In genomic region chr10:11147723-11148122, GRCh38 we compare ENCODE assay signal across 11 cellular contexts.
A peak's percentile ranks its signal among the peaks of the same experiment; 100 is the strongest.
DNase-seq lines count a peak whose midpoint lies in the region; ATAC-seq, FAIRE-seq and TF ChIP-seq lines count a peak whose summit lies in the region.
"Had no signal": no experiment of that assay in that cellular context is flagged by ENCODE, and none has a peak within 500 bp of the region (broad histone marks: within the 10 kb centered on the region; RNA-seq: fewer than 3 reads in every experiment).

No MANE protein-coding gene starts in this region.

- H2AFZ ChIP-seq in GM12878 (ENCODE audit: control insufficient read depth, low read depth, low read length), result peak overlapping the region; percentile 74

- WGBS in GM12878 (ENCODE audit: insufficient coverage, insufficient replicate concordance, low lambda C conversion rate, missing lambda C conversion rate), result 26% methylated on average over 9 of the region's 9 CpGs
- 13 to 56% (median 31%) methylated on average over 9 of the region's 9 CpGs for WGBS in spleen, 5 donors

- no TSS peak for BruUV-seq in GM12878 (replicated peaks; lab: Mats Ljungman, UMichigan)

- POLR2A ChIA-PET in GM12878 (lab: Charles Lee), result interaction anchor here (1.1 to 1.5 kb wide), 2 partner anchors 27 to 99 kb away, joined by 3 read pairs; no protein-coding TSS in a partner anchor

- H3K9ac ChIP-seq in GM12878 (ENCODE audit: control insufficient read depth, insufficient read depth, low read length), result no peak overlapping the region

- SMC1A ChIA-PET in GM12878 (lab: Charles Lee; ENCODE audit: uncharacterized antibody, unreplicated experiment), result interaction anchor here (0.9 to 9.5 kb wide), 6 partner anchors 12 to 123 kb away, joined by 3 to 99 read pairs (median 20); no protein-coding TSS in a partner anchor

- no peak overlapping the region for H3K4me3 ChIP-seq in MG63
- H3K4me3 ChIP-seq in GM12878, result no peak overlapping the region
- H3K4me3 ChIP-seq in spleen, result peak overlapping the region in 1 of 8 donors; percentile 22
- H3K4me3 ChIP-seq: coronary artery had no signal

- H3K4me1 ChIP-seq in GM12878 (ENCODE audit: control insufficient read depth, insufficient read depth, low read length) (peaks cover 17% of the 10 kb centered on the region), spleen (peaks cover 30 to 95% (median 78%) of the 10 kb centered on the region in 6 donors)

- TF ChIP-seq POLR2A in GM12878 (IDR thresholded peaks at IDR 0.05; ENCODE audit: low read depth, low read length) (no peak), spleen (IDR thresholded peaks at IDR 0.05) (no peak)

- in situ Hi-C loops in GM12878 (cut with MboI), result no loop called here

- H3K36me3 ChIP-seq in MG63 (no peaks in the 10 kb centered on the region), GM12878 (ENCODE audit: control insufficient read depth in 2 of 2, insufficient read depth in 2 of 2, low read length in 1 of 2) (no peaks in the 10 kb centered on the region), spleen (no peaks in the 10 kb centered on the region)

- 0 out of 2 replicates have a peak overlapping the region, but pooled peaks have one; percentile 30 for H3K4me2 ChIP-seq in GM12878 (ENCODE audit: control insufficient read depth, insufficient read depth)

- H3K9me3 ChIP-seq in MG63 (no peaks in the 10 kb centered on the region), GM12878 (replicated peaks; ENCODE audit: control insufficient read depth, insufficient read depth, low read length) (no peaks in the 10 kb centered on the region), spleen (no peaks in the 10 kb centered on the region)

- H3K27me3 ChIP-seq in MG63, result no peaks in the 10 kb centered on the region
- H3K27me3 ChIP-seq in GM12878 (replicated peaks in 1 of 2; ENCODE audit: control insufficient read depth in 2 of 2, insufficient read depth in 2 of 2, low read length in 1 of 2), result no peaks in the 10 kb centered on the region
- no peaks in the 10 kb centered on the region for H3K27me3 ChIP-seq in spleen (replicated peaks in 1 of 7)

- intact Hi-C loops in GM12878 (cut with micrococcal nuclease; ENCODE audit: unreplicated experiment), result no loop called here
- intact Hi-C loops in spleen (cut with DNase I; ENCODE audit: low total_unique reads), result no loop called here

- DNase-seq in SIG-M5 treated with dmso at 0.1 percent for 504 hours (lab: John Stamatoyannopoulos, UW; ENCODE audit: unreplicated experiment), result peak; percentile 38
- DNase-seq in SIG-M5 (lab: John Stamatoyannopoulos, UW), result no peak
- DNase-seq in MG63, result peak; percentile 10
- DNase-seq in GM12878 (ENCODE audit: low read depth, low spot score), result no peak
- peak; percentile 83 for DNase-seq in spleen
- no peak for DNase-seq in effector CD4-positive, alpha-beta T cell
- no peak for DNase-seq in 8988T
- DNase-seq: stimulated activated CD4-positive, alpha-beta T cell treated with anti-CD3 and anti-CD28 coated beads, Interleukin-4, amount 100 ng/mL, for 24 hours; T1000 had no signal

- RAD21 ChIA-PET in GM12878 (lab: Charles Lee; ENCODE audit: unreplicated experiment), result interaction anchor here (1.3 to 5.1 kb wide), 2 partner anchors 17 to 21 kb away, joined by 3 to 57 read pairs; no protein-coding TSS in a partner anchor

- ATAC-seq in GM12878 (peak; percentile 58), GM21526 (IDR thresholded peaks at IDR 0.05; ENCODE audit: low FRiP score, unreplicated experiment) (no peak)

- H3K27ac ChIP-seq in GM12878 (ENCODE audit: control insufficient read depth, insufficient read depth) (no peak overlapping the region), spleen (peak overlapping the region; percentile 1 to 85 (median 77))
- H3K27ac ChIP-seq: coronary artery had no signal

- peak in 1 of 3 experiments; percentile 28; a peak in 2 of 6 replicates for TF ChIP-seq CTCF in GM12878 (IDR thresholded peaks at IDR 0.05 in 2 of 3, conservative IDR thresholded peaks at IDR 0.05 in 1 of 3; ENCODE audit: control insufficient read depth in 2 of 3, extremely low read depth in 1 of 3, insufficient read depth in 1 of 3, low read depth in 3 of 3, low read length in 3 of 3)
- peak in 6 of 11 experiments; percentile 18 to 48 (median 38) for TF ChIP-seq CTCF in spleen (IDR thresholded peaks at IDR 0.05 in 8 of 11, conservative IDR thresholded peaks at IDR 0.05 in 3 of 11)

- no peaks in the 10 kb centered on the region for H3K79me2 ChIP-seq in GM12878 (ENCODE audit: control insufficient read depth, insufficient read depth, low read length)

- no peak for FAIRE-seq in GM12878 (lab: Jason Lieb, UNC)

- CTCF ChIA-PET in GM12878 (lab: Yijun Ruan, JAX), result interaction anchor here (1.1 to 5.1 kb wide), 3 partner anchors 11 to 123 kb away, joined by 3 to 39 read pairs (median 19); no protein-coding TSS in a partner anchor

- H4K20me1 ChIP-seq in GM12878 (ENCODE audit: control insufficient read depth, insufficient read depth), result no peaks in the 10 kb centered on the region

- TF ChIP-seq RAD21 in GM12878 (IDR thresholded peaks at IDR 0.05; ENCODE audit: insufficient read depth, low read depth, low read length), result no peak

- no peak for TF ChIP-seq EP300 in GM12878 (IDR thresholded peaks at IDR 0.05; ENCODE audit: borderline replicate concordance in 1 of 2, control insufficient read depth in 1 of 2, low read depth in 2 of 2, low read length in 2 of 2)

TF ChIP-seq in GM12878, 131 proteins besides CTCF, POLR2A, EP300 and RAD21:
- TF ChIP-seq RUNX3 (IDR thresholded peaks at IDR 0.05; ENCODE audit: low read length), result peak; percentile 28; the same call in 1 of the 2 replicates
- peak; percentile 23; the same call in 1 of the 3 replicates for TF ChIP-seq POU2F2 (IDR thresholded peaks at IDR 0.05; ENCODE audit: borderline replicate concordance, low read depth, low read length)
- no peak for TF ChIP-seq ZNF274 (IDR thresholded peaks at IDR 0.05; ENCODE audit: insufficient read depth, insufficient read length)
- TF ChIP-seq NKRF (conservative IDR thresholded peaks at IDR 0.05), result no peak
- TF ChIP-seq ESRRA (IDR thresholded peaks at IDR 0.05; ENCODE audit: low read length), result no peak

Comparison
In these comparisons a context has a peak if more than half of its experiments do, and no peak if none do; other contexts are left out.
1. DNase-seq: peak in SIG-M5 treated with dmso at 0.1 percent for 504 hours (single experiment), MG63 (single experiment) and spleen (single experiment); none in SIG-M5 (single experiment), GM12878 (single experiment), effector CD4-positive, alpha-beta T cell (single experiment) and 8988T (single experiment).